Comparison of ENCODE assay signal across 16 cellular contexts in the genomic region with DNA sequence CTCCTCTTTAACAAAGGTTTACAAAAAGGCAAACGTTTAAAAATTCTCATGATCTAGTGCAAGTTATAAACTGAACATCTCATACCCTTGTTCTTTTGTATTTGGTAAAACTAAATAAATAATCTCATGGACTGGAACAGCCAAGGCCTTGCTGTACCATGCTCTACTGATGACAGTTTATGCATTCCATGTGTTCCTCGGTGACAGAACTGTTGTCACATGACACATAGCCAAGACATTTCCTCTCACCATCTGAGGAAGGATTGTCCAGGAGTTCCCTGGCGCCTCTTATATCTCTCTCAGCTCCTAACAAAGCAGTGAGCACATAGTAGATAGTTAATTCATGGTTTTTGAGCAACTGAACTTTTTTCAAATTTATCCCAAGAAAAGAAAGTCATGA. TPM values are rescaled to one million over a fixed set of nuclear protein-coding genes. Genes with fewer than 3 reads are reported as not detected.
DNase-seq lines count a peak whose midpoint lies in the region; FAIRE-seq and TF ChIP-seq lines count a peak whose summit lies in the region.
"Had no signal": no experiment of that assay in that cellular context is flagged by ENCODE, and none has a peak within 500 bp of the region (broad histone marks: within the 10 kb centered on the region; RNA-seq: fewer than 3 reads in every experiment).

No MANE protein-coding gene starts in this region.

- 0% methylated on average over 3 of the region's 3 CpGs for whole genome bisulfite sequencing in GM23248 (ENCODE audit: low coverage in 1 of 2, low lambda C conversion rate in 2 of 2, missing lambda C conversion rate in 2 of 2), 2 experiments
- WGBS in small intestine, 3 donors = 64 to 76% (median 73%) methylated on average over 3 of the region's 3 CpGs

- no peak for FAIRE-seq in small intestine (lab: Jason Lieb, UNC)
- FAIRE-seq: GM19239, HepG2 had no signal

- no peaks in the 10 kb centered on the region for H3K79me2 ChIP-seq in GM23248 (ENCODE audit: insufficient read depth)

- no peak overlapping the region for H3K4me3 ChIP-seq in GM23248
- no peak overlapping the region for H3K4me3 ChIP-seq in foreskin fibroblast (ENCODE audit: low read depth in 1 of 2, low read length in 2 of 2)
- H3K4me3 ChIP-seq in small intestine (ENCODE audit: low read depth in 1 of 2, low read length in 2 of 2) = no peak overlapping the region
- H3K4me3 ChIP-seq in HAP-1 = no peak overlapping the region

- TF ChIP-seq CTCF in foreskin fibroblast (IDR thresholded peaks at IDR 0.05; ENCODE audit: low read depth, low read length) = no peak
- no peak for TF ChIP-seq CTCF in GM13976 (IDR thresholded peaks at IDR 0.05; ENCODE audit: borderline replicate concordance, control extremely low read depth, extremely low read depth, insufficient read depth, missing control alignments)

- H3K36me3 ChIP-seq in GM23248 (ENCODE audit: low read depth) = no peaks in the 10 kb centered on the region
- no peaks in the 10 kb centered on the region for H3K36me3 ChIP-seq in small intestine (ENCODE audit: control insufficient read depth in 2 of 2, insufficient read depth in 2 of 2, low read length in 2 of 2)
- H3K36me3 ChIP-seq in HAP-1 (replicated peaks) = no peaks in the 10 kb centered on the region

- H3K27me3 ChIP-seq in GM23248 (replicated peaks; ENCODE audit: insufficient read depth) = no peaks in the 10 kb centered on the region
- no peaks in the 10 kb centered on the region for H3K27me3 ChIP-seq in small intestine (ENCODE audit: control insufficient read depth in 2 of 2, insufficient read depth in 2 of 2, low read length in 2 of 2)
- H3K27me3 ChIP-seq in HAP-1 (ENCODE audit: low read depth) = 0 out of 2 replicates have a peak, but pooled peaks cover under 1% of the 10 kb centered on the region

- no peak overlapping the region for H3K9ac ChIP-seq in GM23248

- H3K27ac ChIP-seq in GM23248 (peak overlapping the region; percentile 42; the same call in 1 of the 2 replicates), small intestine (ENCODE audit: low read depth in 1 of 2, low read length in 1 of 2) (no peak overlapping the region)
- H3K27ac ChIP-seq: C4-2B had no signal

- in situ Hi-C loops in GM23248 (cut with MboI) (loop anchor here (25.0 kb wide), 1 partner anchor 345 kb away; no protein-coding TSS in a partner anchor), GM13976 (cut with MboI; ENCODE audit: low sequenced_read_pairs, unreplicated experiment) (loop anchor here (25.0 kb wide), 1 partner anchor 945 kb away; a partner anchor contains a TSS), HAP-1 (cut with MboI; ENCODE audit: low sequenced_read_pairs) (no loop called here)

- no peaks in the 10 kb centered on the region for H3K9me2 ChIP-seq in GM23248 (ENCODE audit: insufficient read depth)

- peak overlapping the region; percentile 25; the same call in 1 of the 2 replicates for H2AFZ ChIP-seq in GM23248

- peak overlapping the region; percentile 10 for H3K4me2 ChIP-seq in GM23248 (ENCODE audit: unreplicated experiment)

- H3K4me1 ChIP-seq in GM23248 (ENCODE audit: insufficient read depth) (peaks cover 11% of the 10 kb centered on the region), small intestine (ENCODE audit: control insufficient read depth in 2 of 2, insufficient read depth in 1 of 2, low read depth in 1 of 2, low read length in 1 of 2) (no peaks in the 10 kb centered on the region), HAP-1 (peaks cover 6% of the 10 kb centered on the region; the same call in 1 of the 2 replicates)

- peaks cover 20% of the 10 kb centered on the region; the same call in 1 of the 2 replicates for H3F3A ChIP-seq in GM23248 (ENCODE audit: insufficient read depth)

- no peaks in the 10 kb centered on the region for H4K20me1 ChIP-seq in GM23248 (ENCODE audit: insufficient read depth)

- DNase-seq in GM23248 (peak; percentile 68), amniotic epithelial cell (ENCODE audit: low read depth) (peak; percentile 8), foreskin fibroblast (peak; percentile 63 to 75), GM13976 (ENCODE audit: low spot score) (no peak), small intestine (no peak), HAP-1 (ENCODE audit: low spot score in 2 of 2) (no peak)
- DNase-seq in activated CD4-positive, alpha-beta T cell treated with anti-CD3 and anti-CD28 coated beads, Interleukin-2, amount 50 U/mL, for 4 hours = no peak
- DNase-seq: Karpas-422, NCI-H2029, NCI-H2171 treated with DMSO at 0.1 percent for 48 hours, NCI-H510A, NCI-H82, Right ventricle myocardium superior had no signal

- H3K9me3 ChIP-seq in GM23248 (ENCODE audit: low read depth) = no peaks in the 10 kb centered on the region
- H3K9me3 ChIP-seq in small intestine (ENCODE audit: control insufficient read depth, low read depth) = no peaks in the 10 kb centered on the region
- no peaks in the 10 kb centered on the region for H3K9me3 ChIP-seq in HAP-1

RNA-seq across cellular contexts. Expression of a gene that starts 12.6 kb away (rescaled TPM):
- not detected in 2 replicates for total RNA-seq in GM23248 (2014; rRNA removed; shearing (Covaris generic))
- not detected in 2 replicates for polyA plus RNA-seq in GM23248 (2016; fragmentation: Nextera tagmentation; extraction: Ambion mirVana)
- not detected for polyA plus RNA-seq in small intestine
- total RNA-seq: HepG2, Right ventricle myocardium superior had no signal
- polyA plus RNA-seq: HepG2 had no signal

RNA-seq across cellular contexts. Expression of a gene that starts 56.8 kb away (rescaled TPM):
- total RNA-seq in GM23248 (2014; rRNA removed; shearing (Covaris generic)) = 3.3 and 5.3 TPM in 2 replicates
- polyA plus RNA-seq in GM23248 (2016; fragmentation: Nextera tagmentation; extraction: Ambion mirVana) (3.5 TPM in 2 replicates), small intestine (10 to 100 TPM; 12.9 to 17.7 (median 14.3) TPM)

Comparison
In these comparisons a context has a peak if more than half of its experiments do, and no peak if none do; other contexts are left out.
1. DNase-seq: peak in GM23248 (single experiment), amniotic epithelial cell (single experiment) and foreskin fibroblast (2 of 2); none in GM13976 (single experiment), small intestine (single experiment), activated CD4-positive, alpha-beta T cell treated with anti-CD3 and anti-CD28 coated beads, Interleukin-2, amount 50 U/mL, for 4 hours (0 of 2) and HAP-1 (0 of 2).